Comparison of ENCODE assay signal across 19 cellular contexts in genomic region chr21:43721939-43722338, GRCh38. TPM values are rescaled to one million over a fixed set of nuclear protein-coding genes. Genes with fewer than 3 reads are reported as not detected.
DNase-seq lines count a peak whose midpoint lies in the region; ATAC-seq, FAIRE-seq and TF ChIP-seq lines count a peak whose summit lies in the region.
"Had no signal": no experiment of that assay in that cellular context is flagged by ENCODE, and none has a peak within 500 bp of the region (broad histone marks: within the 10 kb centered on the region; RNA-seq: fewer than 3 reads in every experiment).

No MANE protein-coding gene starts in this region.

- DNase-seq in A549 (ENCODE audit: low read depth in 1 of 2, low spot score in 1 of 2) (no peak), Caco-2 (no peak), T-helper 17 cell (no peak), kidney epithelial cell (ENCODE audit: low read depth) (no peak), NCI-H2107 treated with DMSO at 0.1 percent for 48 hours (lab: John Stamatoyannopoulos, UW; ENCODE audit: unreplicated experiment) (no peak)
- DNase-seq in stimulated activated CD8-positive, alpha-beta memory T cell treated with anti-CD3 and anti-CD28 coated beads, Interleukin-4, amount 100 ng/mL, for 48 hours = no peak
- DNase-seq: activated CD4-positive, alpha-beta T cell treated with anti-CD3 and anti-CD28 coated beads, Interleukin-2, amount 50 U/mL, for 4 hours; effector CD4-positive, alpha-beta T cell; KBM-7; NCI-H1436 treated with DMSO at 0.1 percent for 48 hours; NCI-H524; posterior cingulate gyrus; RPMI8226; T-helper 9 cell had no signal

- H3K4me1 Mint-ChIP-seq in Caco-2 (ENCODE audit: low read depth, unreplicated experiment) (peaks cover 26% of the 10 kb centered on the region), T-helper 17 cell (peaks cover 21% of the 10 kb centered on the region)

- H3K27me3 ChIP-seq in Caco-2 (replicated peaks; ENCODE audit: control insufficient read depth, insufficient read depth, low read length) (no peaks in the 10 kb centered on the region), kidney epithelial cell (ENCODE audit: control insufficient read depth, insufficient read depth, low read length) (no peaks in the 10 kb centered on the region)
- H3K27me3 ChIP-seq: tibial nerve had no signal

- CTCF ChIA-PET in A549 (lab: Yijun Ruan, JAX) = interaction anchor here (1.2 to 1.4 kb wide), 2 partner anchors 12 to 19 kb away, joined by 3 to 4 read pairs; no protein-coding TSS in a partner anchor
- CTCF ChIA-PET in Caco-2 (lab: Charles Lee) = no interaction called here

- TSS peak; percentile 18 for BruUV-seq in Caco-2 (replicated peaks; lab: Mats Ljungman, UMichigan)

- intact Hi-C loops in Caco-2 (cut with micrococcal nuclease; ENCODE audit: unreplicated experiment) = no loop called here

- WGBS in A549 (ENCODE audit: missing lambda C conversion rate) = 63% methylated on average over 2 of the region's 3 CpGs

- peak overlapping the region; percentile 72 for H3K27ac Mint-ChIP-seq in Caco-2 (ENCODE audit: unreplicated experiment)
- no peak overlapping the region for H3K27ac Mint-ChIP-seq in T-helper 17 cell

- H3K4me3 ChIP-seq in A549 (peak overlapping the region; percentile 97), Caco-2 (ENCODE audit: low read depth, low read length) (no peak overlapping the region), kidney epithelial cell (ENCODE audit: low read depth, low read length) (peak overlapping the region; percentile 5)

- H3K9me3 Mint-ChIP-seq in Caco-2 (ENCODE audit: unreplicated experiment) = no peaks in the 10 kb centered on the region

- TF ChIP-seq POLR2A in A549 (IDR thresholded peaks at IDR 0.05; ENCODE audit: low read length) = no peak

- H3K36me3 ChIP-seq in Caco-2 (ENCODE audit: control insufficient read depth, insufficient read depth, low read length) (peaks cover 2% of the 10 kb centered on the region), kidney epithelial cell (ENCODE audit: control insufficient read depth, insufficient read depth, low read length) (peaks cover 2% of the 10 kb centered on the region)

- H3K27ac ChIP-seq in A549 = peak overlapping the region; percentile 100

- no peak for TF ChIP-seq RAD21 in A549 (conservative IDR thresholded peaks at IDR 0.05 in 1 of 2, IDR thresholded peaks at IDR 0.05 in 1 of 2)

- H3K4me1 ChIP-seq in A549 (peaks cover 70% of the 10 kb centered on the region), Caco-2 (peaks cover 23% of the 10 kb centered on the region)

- H3K27me3 Mint-ChIP-seq in Caco-2 (ENCODE audit: insufficient read depth, unreplicated experiment) (no peaks in the 10 kb centered on the region), T-helper 17 cell (no peaks in the 10 kb centered on the region)

- H3K9me3 ChIP-seq in A549 (no peaks in the 10 kb centered on the region), Caco-2 (no peaks in the 10 kb centered on the region), T-helper 17 cell (ENCODE audit: control insufficient read depth, low read length, poor library complexity, severe bottlenecking) (no peaks in the 10 kb centered on the region)
- H3K9me3 ChIP-seq: tibial nerve had no signal

- no peak for FAIRE-seq in A549 (lab: Jason Lieb, UNC)
- FAIRE-seq: frontal cortex, G401.6 had no signal

- peak overlapping the region; percentile 93 for H3K4me2 ChIP-seq in A549

- TF ChIP-seq EP300 in A549 (IDR thresholded peaks at IDR 0.05) = no peak

- POLR2A ChIA-PET in A549 (lab: Yijun Ruan, JAX) = no interaction called here
- POLR2A ChIA-PET in Caco-2 (lab: Charles Lee) = no interaction called here

- peak overlapping the region; percentile 87 for H3K4me3 Mint-ChIP-seq in Caco-2 (ENCODE audit: unreplicated experiment)
- H3K4me3 Mint-ChIP-seq in T-helper 17 cell = peak overlapping the region; percentile 47

- H3K36me3 Mint-ChIP-seq in Caco-2 (ENCODE audit: insufficient read depth, unreplicated experiment) (peaks cover 58% of the 10 kb centered on the region), T-helper 17 cell (ENCODE audit: low read depth) (no peaks in the 10 kb centered on the region)

- TF ChIP-seq CTCF in A549 (IDR thresholded peaks at IDR 0.05) (no peak), Caco-2 (IDR thresholded peaks at IDR 0.05; ENCODE audit: insufficient read depth in 1 of 2, low read depth in 1 of 2, low read length in 1 of 2, severe bottlenecking in 1 of 2, unreplicated experiment in 1 of 2) (no peak), kidney epithelial cell (IDR thresholded peaks at IDR 0.05; ENCODE audit: insufficient read depth, low read length, poor library complexity, severe bottlenecking) (no peak)

- ATAC-seq in A549 (no peak), T-helper 17 cell (no peak), GM19023 (IDR thresholded peaks at IDR 0.05; ENCODE audit: unreplicated experiment) (no peak), HG02798 (IDR thresholded peaks at IDR 0.05; ENCODE audit: poor library complexity, unreplicated experiment) (no peak)

TF ChIP-seq in A549, 52 proteins besides CTCF, POLR2A, EP300 and RAD21:
- no peak for TF ChIP-seq POLR2AphosphoS2 (conservative IDR thresholded peaks at IDR 0.05; ENCODE audit: low read length)
- TF ChIP-seq TP53 (CRISPR knock-in tag; IDR thresholded peaks at IDR 0.05) = no peak
- TF ChIP-seq RNF2 (IDR thresholded peaks at IDR 0.05; ENCODE audit: borderline replicate concordance, low read depth) = no peak
- TF ChIP-seq HES2 (IDR thresholded peaks at IDR 0.05) = no peak
- no peak for TF ChIP-seq SREBF2 (IDR thresholded peaks at IDR 0.05)
- TF ChIP-seq CBX2 (IDR thresholded peaks at IDR 0.05; ENCODE audit: borderline replicate concordance, low read depth) = no peak
TF ChIP-seq in A549: peak in this region for 0.

RNA-seq across cellular contexts. Expression of gene PDXK, which starts 3.0 kb away (rescaled TPM):
- polyA plus RNA-seq in A549 (2011; rRNA removed) (252 and 292 TPM in 2 replicates), A549 (2017; fragmentation: RNase III; extraction: RNeasy Plus Mini Kit Qiagen cat#74134 plus additional on column Dnase treatment) (189 to 220 TPM (median 214 TPM) in 3 replicates)
- 331 and 370 TPM in 2 replicates for polyA plus RNA-seq in A549 (2012; cell fraction: cytosol; rRNA removed)
- 322 and 326 TPM in 2 replicates for polyA plus RNA-seq in A549 (2012; cell fraction: nucleus; rRNA removed)
- 336 and 363 TPM in 2 replicates for polyA minus RNA-seq in A549 (2011; rRNA and poly(A)+ RNA removed)
- total RNA-seq in Caco-2 (2022) (275 and 276 TPM in 2 replicates), T-helper 17 cell (100 to 1,000 TPM in 1 of 2 donors, 10 to 100 TPM in 1; 93.1 to 106 TPM), kidney epithelial cell (183 and 188 TPM in 2 replicates)

RNA-seq across cellular contexts. Expression of gene CSTB, which starts 54.2 kb away (rescaled TPM):
- polyA plus RNA-seq in A549 (2011; rRNA removed) (42.9 and 51.5 TPM in 2 replicates), A549 (2017; fragmentation: RNase III; extraction: RNeasy Plus Mini Kit Qiagen cat#74134 plus additional on column Dnase treatment) (94.1 to 102 TPM (median 101 TPM) in 3 replicates)
- 90.6 and 103 TPM in 2 replicates for polyA plus RNA-seq in A549 (2012; cell fraction: cytosol; rRNA removed)
- 29.1 and 41.0 TPM in 2 replicates for polyA plus RNA-seq in A549 (2012; cell fraction: nucleus; rRNA removed)
- 16.5 and 23.7 TPM in 2 replicates for polyA minus RNA-seq in A549 (2011; rRNA and poly(A)+ RNA removed)
- total RNA-seq in Caco-2 (2022) (49.9 and 50.0 TPM in 2 replicates), T-helper 17 cell (10 to 100 TPM; 22.0 to 26.0 TPM), kidney epithelial cell (27.9 and 28.4 TPM in 2 replicates)
